In the genomic region with DNA sequence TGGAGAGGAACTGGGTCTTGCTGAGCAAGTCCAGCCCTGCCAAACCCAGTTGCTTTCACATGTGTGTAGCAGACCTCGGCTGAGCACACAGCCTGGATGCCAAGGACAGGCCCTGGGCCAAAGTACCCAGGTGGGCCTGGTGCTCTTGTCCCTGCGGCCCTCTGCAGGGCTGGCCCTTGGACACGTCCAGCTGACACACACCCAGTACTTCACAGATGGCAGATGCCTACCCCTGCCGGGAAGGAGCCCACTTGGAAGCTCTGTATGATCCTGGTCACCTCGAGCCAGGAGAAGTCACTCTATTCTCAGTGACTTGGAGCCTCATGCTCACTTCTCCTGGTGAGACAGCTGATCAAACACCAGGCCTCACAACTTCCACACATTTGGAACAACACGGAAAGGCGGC, we compare ENCODE assay signal across 22 cellular contexts.
DNase-seq lines count a peak whose midpoint lies in the region; FAIRE-seq and TF ChIP-seq lines count a peak whose summit lies in the region.
"Had no signal": no experiment of that assay in that cellular context is flagged by ENCODE, and none has a peak within 500 bp of the region (broad histone marks: within the 10 kb centered on the region; RNA-seq: fewer than 3 reads in every experiment).

No MANE protein-coding gene starts in this region.

- H4K20me1 ChIP-seq in astrocyte (ENCODE audit: insufficient read depth, low read length) = no peaks in the 10 kb centered on the region
- H4K20me1 ChIP-seq: BLaER1 had no signal

- H3K4me3 Mint-ChIP-seq in astrocyte (ENCODE audit: unreplicated experiment) = no peak overlapping the region
- H3K4me3 Mint-ChIP-seq: activated B cell treated with CpG ODN at 0.5 μM for 24 hours; activated CD4-positive, alpha-beta memory T cell treated with anti-CD3 and anti-CD28 coated beads, Interleukin-2, amount 10 ng/mL, durations not matched to agents 7 days and 5 days; central memory CD8-positive, alpha-beta T cell; nephron progenitor cell had no signal

- H3K4me1 ChIP-seq in astrocyte (ENCODE audit: insufficient read depth, low read length) (no peaks in the 10 kb centered on the region), suprapubic skin (peaks cover 45% of the 10 kb centered on the region)
- H3K4me1 ChIP-seq: BLaER1, prostate gland had no signal

- no peaks in the 10 kb centered on the region for H3K36me3 Mint-ChIP-seq in astrocyte (ENCODE audit: low read depth, unreplicated experiment)

- H3K36me3 ChIP-seq in astrocyte (ENCODE audit: insufficient read depth, low read length) = no peaks in the 10 kb centered on the region
- H3K36me3 ChIP-seq in suprapubic skin = no peaks in the 10 kb centered on the region
- H3K36me3 ChIP-seq: BLaER1, prostate gland had no signal

- WGBS in suprapubic skin = 34% methylated on average over 5 of the region's 7 CpGs

- no peak overlapping the region for H3K27ac Mint-ChIP-seq in astrocyte (ENCODE audit: unreplicated experiment)
- H3K27ac Mint-ChIP-seq: activated B cell treated with CpG ODN at 0.5 μM for 24 hours; activated CD4-positive, alpha-beta memory T cell treated with anti-CD3 and anti-CD28 coated beads, Interleukin-2, amount 10 ng/mL, durations not matched to agents 7 days and 5 days had no signal

- TF ChIP-seq POLR2A in suprapubic skin (IDR thresholded peaks at IDR 0.05) = no peak

- H3K4me3 ChIP-seq in astrocyte (ENCODE audit: insufficient read depth, low read depth, low read length) = no peak overlapping the region
- H3K4me3 ChIP-seq in suprapubic skin = no peak overlapping the region
- H3K4me3 ChIP-seq: BLaER1, prostate gland had no signal

- H3K4me1 Mint-ChIP-seq in astrocyte (ENCODE audit: low read depth, unreplicated experiment) = no peaks in the 10 kb centered on the region
- H3K4me1 Mint-ChIP-seq: activated B cell treated with CpG ODN at 0.5 μM for 24 hours; activated CD4-positive, alpha-beta memory T cell treated with anti-CD3 and anti-CD28 coated beads, Interleukin-2, amount 10 ng/mL, durations not matched to agents 7 days and 5 days; central memory CD8-positive, alpha-beta T cell had no signal

- no peak overlapping the region for H3K9ac ChIP-seq in astrocyte (ENCODE audit: low read length)
- H3K9ac ChIP-seq: BLaER1 had no signal

- H3K9me3 ChIP-seq in astrocyte (ENCODE audit: insufficient read depth, low read depth, low read length) = no peaks in the 10 kb centered on the region
- H3K9me3 ChIP-seq in suprapubic skin = no peaks in the 10 kb centered on the region
- H3K9me3 ChIP-seq: BLaER1, prostate gland had no signal

- FAIRE-seq in astrocyte (lab: Jason Lieb, UNC) = no peak
- FAIRE-seq: GM18507 had no signal

- no peak overlapping the region for H3K4me2 ChIP-seq in astrocyte (ENCODE audit: low read length)
- H3K4me2 ChIP-seq: BLaER1 had no signal

- H3K27ac ChIP-seq in astrocyte (ENCODE audit: low read depth, low read length) (no peak overlapping the region), layer of hippocampus (ENCODE audit: low read depth, low read length) (peak overlapping the region; percentile 70), suprapubic skin (peak overlapping the region; percentile 15)
- H3K27ac ChIP-seq: BLaER1, HL-60 had no signal

- TF ChIP-seq EP300 in suprapubic skin (IDR thresholded peaks at IDR 0.05) = no peak

- no peaks in the 10 kb centered on the region for H3K9me3 Mint-ChIP-seq in astrocyte (ENCODE audit: unreplicated experiment)
- H3K9me3 Mint-ChIP-seq: activated B cell treated with CpG ODN at 0.5 μM for 24 hours; activated CD4-positive, alpha-beta memory T cell treated with anti-CD3 and anti-CD28 coated beads, Interleukin-2, amount 10 ng/mL, durations not matched to agents 7 days and 5 days; central memory CD8-positive, alpha-beta T cell; nephron progenitor cell had no signal

- no peaks in the 10 kb centered on the region for H3K79me2 ChIP-seq in astrocyte (ENCODE audit: insufficient read depth, low read length)

- DNase-seq in NCI-H748 (lab: John Stamatoyannopoulos, UW; ENCODE audit: unreplicated experiment) (peak; percentile 27), NCI-H748 treated with DMSO at 0.1 percent for 48 hours (lab: John Stamatoyannopoulos, UW) (no peak), astrocyte (ENCODE audit: low read depth) (no peak), suprapubic skin (ENCODE audit: low spot score in 2 of 2) (no peak), 8988T (no peak), kidney tubule cell (ENCODE audit: low spot score) (no peak), NOMO-1 (lab: John Stamatoyannopoulos, UW; ENCODE audit: unreplicated experiment in 2 of 2) (no peak)
- DNase-seq: activated B cell treated with CpG ODN at 0.5 μM for 24 hours; activated CD4-positive, alpha-beta memory T cell treated with anti-CD3 and anti-CD28 coated beads, Interleukin-2, amount 10 ng/mL, durations not matched to agents 7 days and 5 days; activated gamma-delta T cell treated with Interleukin-2 at 50 U/mL for 16 hours; activated T-cell treated with anti-CD3 and anti-CD28 coated beads for 4 hours; left cardiac atrium; NCI-H1436 treated with DMSO at 0.1 percent for 48 hours; nephron progenitor cell; RPMI8226; T-helper 9 cell had no signal

- H3K27me3 ChIP-seq in astrocyte (ENCODE audit: insufficient read depth, low read length) = peaks cover 6% of the 10 kb centered on the region
- H3K27me3 ChIP-seq in layer of hippocampus (ENCODE audit: control insufficient read depth, insufficient read depth, low read length) = no peaks in the 10 kb centered on the region
- no peaks in the 10 kb centered on the region for H3K27me3 ChIP-seq in suprapubic skin
- H3K27me3 ChIP-seq: BLaER1 had no signal

- peaks cover 44% of the 10 kb centered on the region for H3K27me3 Mint-ChIP-seq in astrocyte (ENCODE audit: low read depth, unreplicated experiment)

- TF ChIP-seq CTCF in astrocyte (IDR thresholded peaks at IDR 0.05; ENCODE audit: insufficient read depth, low read depth, low read length) (no peak), suprapubic skin (IDR thresholded peaks at IDR 0.05) (no peak)

- peak overlapping the region; percentile 2 for H2AFZ ChIP-seq in astrocyte (ENCODE audit: low read depth, low read length)
